1 cellular context compared by ENCODE assay signal in the genomic region with DNA sequence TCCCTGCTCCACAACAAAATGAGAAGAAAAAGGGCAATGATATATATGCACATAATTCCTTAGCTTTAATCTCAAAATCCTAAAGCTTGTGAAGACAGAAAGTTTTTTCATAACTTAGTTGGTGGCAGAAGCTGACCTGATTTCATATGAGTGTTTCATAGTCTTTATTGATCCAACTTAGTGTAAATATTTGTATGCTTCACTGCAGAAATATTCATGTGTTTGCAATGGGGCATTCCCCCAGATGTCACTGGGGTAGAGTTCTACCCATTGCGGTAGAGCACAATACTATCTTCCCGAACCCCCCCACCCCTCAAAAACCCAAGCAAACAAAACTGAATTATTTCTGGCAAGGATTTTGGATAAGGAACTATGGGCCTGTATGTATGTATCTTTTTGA.
TF ChIP-seq lines count a peak whose summit lies in the region.

No MANE protein-coding gene starts in this region.

TF ChIP-seq in HepG2, 621 proteins besides CTCF, POLR2A, EP300 and RAD21 (continued from another document and continues in another):
- TF ChIP-seq, protein P1, sequence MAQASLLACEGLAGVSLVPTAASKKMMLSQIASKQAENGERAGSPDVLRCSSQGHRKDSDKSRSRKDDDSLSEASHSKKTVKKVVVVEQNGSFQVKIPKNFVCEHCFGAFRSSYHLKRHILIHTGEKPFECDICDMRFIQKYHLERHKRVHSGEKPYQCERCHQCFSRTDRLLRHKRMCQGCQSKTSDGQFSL (CRISPR knock-in tag; IDR thresholded peaks at IDR 0.05), result 0 out of 2 replicates have a peak, but pooled peaks have one; percentile 39
- 0 out of 2 replicates have a peak, but pooled peaks have one; percentile 12 for TF ChIP-seq FOXJ3 (CRISPR knock-in tag; IDR thresholded peaks at IDR 0.05; ENCODE audit: borderline replicate concordance)
- peak; percentile 20 for TF ChIP-seq TEAD3 (CRISPR knock-in tag; optimal IDR thresholded peaks at IDR 0.05; ENCODE audit: borderline replicate concordance)
- peak; percentile 44; the same call in 1 of the 2 replicates for TF ChIP-seq NFIC (IDR thresholded peaks at IDR 0.05; ENCODE audit: low read length)
- no peak for TF ChIP-seq FOXP1 (IDR thresholded peaks at IDR 0.05)
- peak; percentile 65 for TF ChIP-seq FOXP1 (CRISPR knock-in tag; IDR thresholded peaks at IDR 0.05)
- TF ChIP-seq SCMH1 (CRISPR knock-in tag; IDR thresholded peaks at IDR 0.05; ENCODE audit: borderline replicate concordance), result no peak
- TF ChIP-seq REPIN1 (CRISPR knock-in tag; IDR thresholded peaks at IDR 0.05; ENCODE audit: borderline replicate concordance, low read depth), result no peak
- TF ChIP-seq SOX13 (IDR thresholded peaks at IDR 0.05), result no peak
- peak in 1 of 2 experiments; percentile 14; a peak in 1 of 4 replicates for TF ChIP-seq SOX13 (CRISPR knock-in tag; conservative IDR thresholded peaks at IDR 0.05 in 1 of 2, IDR thresholded peaks at IDR 0.05 in 1 of 2)
- TF ChIP-seq NCOA5 (CRISPR knock-in tag; IDR thresholded peaks at IDR 0.05), result no peak
- no peak for TF ChIP-seq MED1 (CRISPR knock-in tag; IDR thresholded peaks at IDR 0.05)
- TF ChIP-seq RXRB (CRISPR knock-in tag; IDR thresholded peaks at IDR 0.05; ENCODE audit: borderline replicate concordance), result peak; percentile 80
- TF ChIP-seq ZNF629 (CRISPR knock-in tag; conservative IDR thresholded peaks at IDR 0.05), result 0 out of 2 replicates have a peak, but pooled peaks have one; percentile 16
- TF ChIP-seq NCOA2 (CRISPR knock-in tag; IDR thresholded peaks at IDR 0.05), result no peak
- TF ChIP-seq ZNF710 (CRISPR knock-in tag; IDR thresholded peaks at IDR 0.05; ENCODE audit: borderline replicate concordance), result no peak
- TF ChIP-seq CCAR2 (optimal IDR thresholded peaks at IDR 0.05; ENCODE audit: low read depth, low read length), result no peak
- 0 out of 2 replicates have a peak, but pooled peaks have one; percentile 21 for TF ChIP-seq KAT2B (IDR thresholded peaks at IDR 0.05; ENCODE audit: borderline replicate concordance, low read depth, low read length)
- TF ChIP-seq ZBTB46 (CRISPR knock-in tag; IDR thresholded peaks at IDR 0.05; ENCODE audit: borderline replicate concordance), result peak; percentile 99
- TF ChIP-seq AHDC1 (CRISPR knock-in tag; IDR thresholded peaks at IDR 0.05; ENCODE audit: borderline replicate concordance), result peak; percentile 40; the same call in 1 of the 2 replicates
- 0 out of 2 replicates have a peak, but pooled peaks have one; percentile 39 for TF ChIP-seq MIER3 (CRISPR knock-in tag; IDR thresholded peaks at IDR 0.05; ENCODE audit: borderline replicate concordance)
- TF ChIP-seq NR2F2 (IDR thresholded peaks at IDR 0.05; ENCODE audit: borderline replicate concordance, low read depth), result 0 out of 2 replicates have a peak, but pooled peaks have one; percentile 19
- TF ChIP-seq, protein P2, sequence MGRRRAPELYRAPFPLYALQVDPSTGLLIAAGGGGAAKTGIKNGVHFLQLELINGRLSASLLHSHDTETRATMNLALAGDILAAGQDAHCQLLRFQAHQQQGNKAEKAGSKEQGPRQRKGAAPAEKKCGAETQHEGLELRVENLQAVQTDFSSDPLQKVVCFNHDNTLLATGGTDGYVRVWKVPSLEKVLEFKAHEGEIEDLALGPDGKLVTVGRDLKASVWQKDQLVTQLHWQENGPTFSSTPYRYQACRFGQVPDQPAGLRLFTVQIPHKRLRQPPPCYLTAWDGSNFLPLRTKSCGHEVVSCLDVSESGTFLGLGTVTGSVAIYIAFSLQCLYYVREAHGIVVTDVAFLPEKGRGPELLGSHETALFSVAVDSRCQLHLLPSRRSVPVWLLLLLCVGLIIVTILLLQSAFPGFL (CRISPR knock-in tag; IDR thresholded peaks at IDR 0.05), result no peak
- no peak for TF ChIP-seq KAT8 (CRISPR knock-in tag; IDR thresholded peaks at IDR 0.05)
- TF ChIP-seq SRSF4 (IDR thresholded peaks at IDR 0.05; ENCODE audit: low read depth, low read length, poor library complexity, severe bottlenecking), result no peak
- no peak for TF ChIP-seq CBX2 (IDR thresholded peaks at IDR 0.05; ENCODE audit: low read depth, low read length)
- TF ChIP-seq CBX2 (CRISPR knock-in tag; IDR thresholded peaks at IDR 0.05; ENCODE audit: low read depth), result no peak
- no peak for TF ChIP-seq TBX3 (IDR thresholded peaks at IDR 0.05; ENCODE audit: borderline replicate concordance)
- TF ChIP-seq, protein P3, sequence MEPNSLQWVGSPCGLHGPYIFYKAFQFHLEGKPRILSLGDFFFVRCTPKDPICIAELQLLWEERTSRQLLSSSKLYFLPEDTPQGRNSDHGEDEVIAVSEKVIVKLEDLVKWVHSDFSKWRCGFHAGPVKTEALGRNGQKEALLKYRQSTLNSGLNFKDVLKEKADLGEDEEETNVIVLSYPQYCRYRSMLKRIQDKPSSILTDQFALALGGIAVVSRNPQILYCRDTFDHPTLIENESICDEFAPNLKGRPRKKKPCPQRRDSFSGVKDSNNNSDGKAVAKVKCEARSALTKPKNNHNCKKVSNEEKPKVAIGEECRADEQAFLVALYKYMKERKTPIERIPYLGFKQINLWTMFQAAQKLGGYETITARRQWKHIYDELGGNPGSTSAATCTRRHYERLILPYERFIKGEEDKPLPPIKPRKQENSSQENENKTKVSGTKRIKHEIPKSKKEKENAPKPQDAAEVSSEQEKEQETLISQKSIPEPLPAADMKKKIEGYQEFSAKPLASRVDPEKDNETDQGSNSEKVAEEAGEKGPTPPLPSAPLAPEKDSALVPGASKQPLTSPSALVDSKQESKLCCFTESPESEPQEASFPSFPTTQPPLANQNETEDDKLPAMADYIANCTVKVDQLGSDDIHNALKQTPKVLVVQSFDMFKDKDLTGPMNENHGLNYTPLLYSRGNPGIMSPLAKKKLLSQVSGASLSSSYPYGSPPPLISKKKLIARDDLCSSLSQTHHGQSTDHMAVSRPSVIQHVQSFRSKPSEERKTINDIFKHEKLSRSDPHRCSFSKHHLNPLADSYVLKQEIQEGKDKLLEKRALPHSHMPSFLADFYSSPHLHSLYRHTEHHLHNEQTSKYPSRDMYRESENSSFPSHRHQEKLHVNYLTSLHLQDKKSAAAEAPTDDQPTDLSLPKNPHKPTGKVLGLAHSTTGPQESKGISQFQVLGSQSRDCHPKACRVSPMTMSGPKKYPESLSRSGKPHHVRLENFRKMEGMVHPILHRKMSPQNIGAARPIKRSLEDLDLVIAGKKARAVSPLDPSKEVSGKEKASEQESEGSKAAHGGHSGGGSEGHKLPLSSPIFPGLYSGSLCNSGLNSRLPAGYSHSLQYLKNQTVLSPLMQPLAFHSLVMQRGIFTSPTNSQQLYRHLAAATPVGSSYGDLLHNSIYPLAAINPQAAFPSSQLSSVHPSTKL (CRISPR knock-in tag; IDR thresholded peaks at IDR 0.05), result peak; percentile 81
- 0 out of 2 replicates have a peak, but pooled peaks have one; percentile 33 for TF ChIP-seq BCL6 (CRISPR knock-in tag; IDR thresholded peaks at IDR 0.05)
- TF ChIP-seq ATF4 (CRISPR knock-in tag; IDR thresholded peaks at IDR 0.05), result 0 out of 4 replicates have a peak, but pooled peaks of 1 of the 2 experiments have one; percentile 22
- TF ChIP-seq SMARCE1 (IDR thresholded peaks at IDR 0.05; ENCODE audit: borderline replicate concordance), result no peak
- no peak for TF ChIP-seq ZNF713 (CRISPR knock-in tag; IDR thresholded peaks at IDR 0.05)
- TF ChIP-seq SOX5 (CRISPR knock-in tag; IDR thresholded peaks at IDR 0.05; ENCODE audit: borderline replicate concordance), result peak; percentile 28; the same call in 1 of the 2 replicates
- no peak for TF ChIP-seq ZSCAN31 (CRISPR knock-in tag; IDR thresholded peaks at IDR 0.05; ENCODE audit: low read depth)
- peak; percentile 76; the same call in 1 of the 2 replicates for TF ChIP-seq GATAD2A (CRISPR knock-in tag; IDR thresholded peaks at IDR 0.05)
- no peak for TF ChIP-seq GTF3A (CRISPR knock-in tag; conservative IDR thresholded peaks at IDR 0.05)
- peak; percentile 40; the same call in 1 of the 2 replicates for TF ChIP-seq HMG20A (CRISPR knock-in tag; IDR thresholded peaks at IDR 0.05; ENCODE audit: borderline replicate concordance)
- no peak for TF ChIP-seq RBAK (CRISPR knock-in tag; IDR thresholded peaks at IDR 0.05)
- 0 out of 2 replicates have a peak, but pooled peaks have one; percentile 21 for TF ChIP-seq FOXK1 (CRISPR knock-in tag; IDR thresholded peaks at IDR 0.05; ENCODE audit: borderline replicate concordance, low read depth)
- TF ChIP-seq FOSL2 (CRISPR knock-in tag; IDR thresholded peaks at IDR 0.05), result peak; percentile 62
- TF ChIP-seq ZNF574 (CRISPR knock-in tag; IDR thresholded peaks at IDR 0.05), result no peak
- no peak for TF ChIP-seq HMG20B (CRISPR knock-in tag; conservative IDR thresholded peaks at IDR 0.05)
